In the genomic region with DNA sequence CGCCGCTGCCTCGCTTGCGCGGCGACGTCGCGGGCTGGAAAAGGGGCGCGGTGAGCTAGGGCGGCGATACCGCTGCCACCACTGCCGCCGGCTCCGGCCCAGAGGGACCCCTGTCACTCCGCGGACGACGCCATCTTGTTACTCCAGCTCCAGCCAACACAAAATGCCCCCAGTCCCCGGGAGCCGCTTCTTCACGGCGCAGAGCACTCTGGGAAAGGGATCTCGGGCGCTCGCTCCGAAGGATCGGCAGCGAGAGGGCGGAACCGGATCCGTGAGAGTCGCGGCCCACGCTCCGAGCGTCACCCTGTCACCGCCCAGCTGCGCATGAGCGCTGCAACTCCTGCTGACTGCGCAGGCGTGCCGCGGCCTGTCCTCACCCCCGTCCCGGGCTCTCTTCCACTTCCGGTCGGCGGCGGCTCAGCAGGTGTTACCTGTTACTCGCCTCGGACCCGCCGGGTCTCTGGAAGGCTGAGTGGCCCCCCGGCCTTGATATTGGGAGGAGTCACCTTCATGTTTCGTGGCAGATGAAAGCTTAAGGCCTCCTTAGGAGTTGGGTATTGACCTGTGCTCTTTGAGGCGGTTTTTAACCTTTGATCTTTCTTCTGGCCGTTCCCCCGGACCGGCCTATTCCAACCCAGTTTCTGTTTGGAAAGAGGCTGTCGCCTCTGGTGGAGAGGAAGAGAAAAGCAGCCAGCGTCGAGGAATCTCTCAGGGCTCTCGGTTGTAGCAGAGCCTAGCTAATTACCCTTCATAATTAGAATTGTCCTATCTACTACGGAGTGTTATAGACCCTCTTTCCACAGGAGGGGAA, we compare ENCODE assay signal across 8 cellular contexts. TPM values are rescaled to one million over a fixed set of nuclear protein-coding genes. Genes with fewer than 3 reads are reported as not detected.
A peak's percentile ranks its signal among the peaks of the same experiment; 100 is the strongest.
DNase-seq lines count a peak whose midpoint lies in the region; ATAC-seq and TF ChIP-seq lines count a peak whose summit lies in the region.

A gene (minus strand): TSS at position 213 of the 811 bp plus-strand sequence. CDS start 475 bp downstream, outside the sequence.

- peak; percentile 83 for ATAC-seq in GM19351 (IDR thresholded peaks at IDR 0.05; ENCODE audit: unreplicated experiment)
- ATAC-seq in HG03521 (IDR thresholded peaks at IDR 0.05; ENCODE audit: unreplicated experiment), result peak; percentile 89

- POLR2A ChIA-PET in activated CD4-positive, alpha-beta T cell treated with anti-CD3 and anti-CD28 coated beads, Interleukin-2, amount 10 ng/mL, durations not matched to agents 7 days and 5 days (lab: Charles Lee), result interaction anchor here (1.4 to 1.6 kb wide), 2 partner anchors 11 to 206 kb away, joined by 4 to 6 read pairs; no protein-coding TSS in a partner anchor

- TF ChIP-seq CTCF in CD14-positive monocyte (IDR thresholded peaks at IDR 0.05), result peak; percentile 88

- peaks cover 0 to 6% (median 0%) of the 10 kb centered on the region in 7 donors for H3K9me3 Mint-ChIP-seq in CD14-positive monocyte
- no peaks in the 10 kb centered on the region for H3K9me3 Mint-ChIP-seq in activated CD4-positive, alpha-beta T cell treated with anti-CD3 and anti-CD28 coated beads, Interleukin-2, amount 10 ng/mL, durations not matched to agents 7 days and 5 days

- intact Hi-C loops in CD14-positive monocyte (cut with micrococcal nuclease), result loop anchor here in 1 of 2 donors (5.0 kb wide), 1 partner anchor 39 kb away; no protein-coding TSS in a partner anchor

- DNase-seq in CD14-positive monocyte (ENCODE audit: low spot score), result peak; percentile 98
- DNase-seq in NCI-H69 (lab: John Stamatoyannopoulos, UW), result peak; percentile 99
- DNase-seq in activated CD4-positive, alpha-beta T cell treated with anti-CD3 and anti-CD28 coated beads, Interleukin-2, amount 10 ng/mL, durations not matched to agents 7 days and 5 days, result peak; percentile 98
- peak; percentile 92 for DNase-seq in cortex of kidney (lab: John Stamatoyannopoulos, UW)
- peak; percentile 100 for DNase-seq in left kidney (ENCODE audit: low read depth, low spot score)
- DNase-seq in stimulated activated CD4-positive, alpha-beta T cell treated with anti-CD3 and anti-CD28 coated beads, Interleukin-2, amount 100 ng/mL, for 24 hours, result peak; percentile 99

- CTCF ChIA-PET in activated CD4-positive, alpha-beta T cell treated with anti-CD3 and anti-CD28 coated beads, Interleukin-2, amount 10 ng/mL, durations not matched to agents 7 days and 5 days (lab: Charles Lee), result interaction anchor here (0.6 to 3.0 kb wide), 23 partner anchors 8 to 359 kb away, joined by 3 to 23 read pairs (median 4); a partner anchor contains a TSS

- H3K27me3 Mint-ChIP-seq in CD14-positive monocyte (ENCODE audit: low read depth in 3 of 3), result peaks cover 0 to 2% (median 0%) of the 10 kb centered on the region in 3 donors
- H3K27me3 Mint-ChIP-seq in activated CD4-positive, alpha-beta T cell treated with anti-CD3 and anti-CD28 coated beads, Interleukin-2, amount 10 ng/mL, durations not matched to agents 7 days and 5 days, result no peaks in the 10 kb centered on the region

- peak within 1 kb of the TSS; percentile 99 to 100 (median 99) for H3K27ac Mint-ChIP-seq in CD14-positive monocyte
- H3K27ac Mint-ChIP-seq in activated CD4-positive, alpha-beta T cell treated with anti-CD3 and anti-CD28 coated beads, Interleukin-2, amount 10 ng/mL, durations not matched to agents 7 days and 5 days, result peak within 1 kb of the TSS; percentile 99

- H3K4me1 Mint-ChIP-seq in CD14-positive monocyte, result peaks cover 24% of the 10 kb centered on the region
- peaks cover 33% of the 10 kb centered on the region for H3K4me1 Mint-ChIP-seq in activated CD4-positive, alpha-beta T cell treated with anti-CD3 and anti-CD28 coated beads, Interleukin-2, amount 10 ng/mL, durations not matched to agents 7 days and 5 days

- peak within 1 kb of the TSS; percentile 97 to 98 for H3K4me3 Mint-ChIP-seq in CD14-positive monocyte
- peak within 1 kb of the TSS; percentile 99 for H3K4me3 Mint-ChIP-seq in activated CD4-positive, alpha-beta T cell treated with anti-CD3 and anti-CD28 coated beads, Interleukin-2, amount 10 ng/mL, durations not matched to agents 7 days and 5 days

- peaks cover 26 to 29% of the 10 kb centered on the region in 2 donors for H3K36me3 Mint-ChIP-seq in CD14-positive monocyte
- H3K36me3 Mint-ChIP-seq in activated CD4-positive, alpha-beta T cell treated with anti-CD3 and anti-CD28 coated beads, Interleukin-2, amount 10 ng/mL, durations not matched to agents 7 days and 5 days (ENCODE audit: low read depth), result peaks cover 41% of the 10 kb centered on the region

RNA-seq across cellular contexts. Expression of the gene that starts here (rescaled TPM):
- 100 to 1,000 TPM; 103 to 131 TPM for polyA plus RNA-seq in CD14-positive monocyte
- 100 to 1,000 TPM; 164 to 199 TPM for total RNA-seq in activated CD4-positive, alpha-beta T cell treated with anti-CD3 and anti-CD28 coated beads, Interleukin-2, amount 10 ng/mL, durations not matched to agents 7 days and 5 days

Comparison
In these comparisons a context has a peak if more than half of its experiments do, and no peak if none do; other contexts are left out.
1. Peak in every context shown above with its lines: DNase-seq and ATAC-seq.